Comparison of ENCODE assay signal across 14 cellular contexts in genomic region chr9:105296445-105296844, GRCh38. TPM values are rescaled to one million over a fixed set of nuclear protein-coding genes. Genes with fewer than 3 reads are reported as not detected.
DNase-seq lines count a peak whose midpoint lies in the region; ATAC-seq, FAIRE-seq and TF ChIP-seq lines count a peak whose summit lies in the region.
"Had no signal": no experiment of that assay in that cellular context is flagged by ENCODE, and none has a peak within 500 bp of the region (broad histone marks: within the 10 kb centered on the region; RNA-seq: fewer than 3 reads in every experiment).

No MANE protein-coding gene starts in this region.

- TF ChIP-seq CTCF in AG04450 (IDR thresholded peaks at IDR 0.05; ENCODE audit: low read depth, low read length) (no peak), endothelial cell of umbilical vein (IDR thresholded peaks at IDR 0.05; ENCODE audit: extremely low read depth in 1 of 2, insufficient read depth in 1 of 2, low read depth in 1 of 2, low read length in 2 of 2) (no peak), nephron (IDR thresholded peaks at IDR 0.05; ENCODE audit: unreplicated experiment in 3 of 3) (no peak)

- H3K79me2 ChIP-seq in endothelial cell of umbilical vein (ENCODE audit: control insufficient read depth, insufficient read depth, low read length): peaks cover 6% of the 10 kb centered on the region

- no peak overlapping the region for H3K4me3 Mint-ChIP-seq in nephron

- DNase-seq in AG04450 (ENCODE audit: low read depth, low spot score) (no peak), SJSA1 (ENCODE audit: low read depth in 1 of 2, low spot score in 2 of 2) (peak in 1 of 2 experiments; percentile 15), endothelial cell of umbilical vein (ENCODE audit: low read depth, low spot score) (no peak), HAP-1 (ENCODE audit: low spot score in 2 of 2) (no peak), cerebellum (ENCODE audit: low spot score) (no peak), NCI-H2196 (lab: John Stamatoyannopoulos, UW; ENCODE audit: unreplicated experiment) (no peak)
- DNase-seq: activated CD8-positive, alpha-beta memory T cell treated with anti-CD3 and anti-CD28 coated beads for 24 hours; activated naive CD4-positive, alpha-beta T cell treated with Interleukin-2 at 50 U/mL for 16 hours; DMS53; NCI-H1105 treated with DMSO at 0.1 percent for 48 hours; NCI-H526 treated with DMSO at 0.1 percent for 48 hours; stimulated activated CD4-positive, alpha-beta T cell treated with anti-CD3 and anti-CD28 coated beads, Interleukin-1b, Interleukin-23, amount 100 ng/mL, for 48 hours had no signal

- H3K9ac ChIP-seq in endothelial cell of umbilical vein (replicated peaks; ENCODE audit: extremely low read depth, insufficient read depth, low read length): peak overlapping the region; percentile 28

- no peak for FAIRE-seq in endothelial cell of umbilical vein (lab: Jason Lieb, UNC)

- no peaks in the 10 kb centered on the region for H3K9me3 Mint-ChIP-seq in nephron

- H3K27ac ChIP-seq in AG04450 (ENCODE audit: low read depth, low read length) (peak overlapping the region; percentile 40), SJSA1 (peak overlapping the region; percentile 68), endothelial cell of umbilical vein (ENCODE audit: insufficient read depth, low read depth, low read length) (peak overlapping the region; percentile 96)

- no TSS peak for BruUV-seq in endothelial cell of umbilical vein (replicated peaks; lab: Mats Ljungman, UMichigan)

- H3K4me1 ChIP-seq in SJSA1 (replicated peaks): peaks cover 46% of the 10 kb centered on the region
- H3K4me1 ChIP-seq in endothelial cell of umbilical vein (ENCODE audit: control insufficient read depth, extremely low read depth, insufficient read depth, low read length): peaks cover 45% of the 10 kb centered on the region
- H3K4me1 ChIP-seq in HAP-1: peaks cover 45% of the 10 kb centered on the region

- intact Hi-C loops in endothelial cell of umbilical vein (cut with micrococcal nuclease): loop anchor here (5.0 kb wide), 1 partner anchor 424 kb away; no protein-coding TSS in a partner anchor

- no peaks in the 10 kb centered on the region for H3K9me1 ChIP-seq in endothelial cell of umbilical vein (replicated peaks; ENCODE audit: control insufficient read depth, extremely low read depth, insufficient read depth, low read length)

- peaks cover 22% of the 10 kb centered on the region for H3K4me1 Mint-ChIP-seq in nephron

- H3K27me3 ChIP-seq in AG04450 (ENCODE audit: control insufficient read depth, insufficient read depth, low read length) (no peaks in the 10 kb centered on the region), SJSA1 (replicated peaks) (no peaks in the 10 kb centered on the region), endothelial cell of umbilical vein (ENCODE audit: control insufficient read depth in 2 of 2, insufficient read depth in 2 of 2, low read length in 2 of 2) (no peaks in the 10 kb centered on the region), HAP-1 (ENCODE audit: low read depth) (no peaks in the 10 kb centered on the region)

- peak overlapping the region in 2 of 3 experiments; percentile 46 to 57 for H3K27ac Mint-ChIP-seq in nephron

- in situ Hi-C loops in HAP-1 (cut with MboI; ENCODE audit: low sequenced_read_pairs): no loop called here

- no peak for TF ChIP-seq POLR2A in endothelial cell of umbilical vein (IDR thresholded peaks at IDR 0.05; ENCODE audit: low read depth, low read length)

- no peak overlapping the region for H3K4me3 ChIP-seq in AG04450 (ENCODE audit: low read depth, low read length)
- H3K4me3 ChIP-seq in SJSA1: no peak overlapping the region
- H3K4me3 ChIP-seq in endothelial cell of umbilical vein (replicated peaks in 1 of 3; ENCODE audit: insufficient read depth in 1 of 3, low read depth in 1 of 3, low read length in 3 of 3): no peak overlapping the region
- no peak overlapping the region for H3K4me3 ChIP-seq in HAP-1

- dilution Hi-C loops in endothelial cell of umbilical vein (cut with MboI; ENCODE audit: extremely low pct_ligation_motif_present, low sequenced_read_pairs): no loop called here

- H2AFZ ChIP-seq in endothelial cell of umbilical vein (ENCODE audit: low read depth, low read length): peak overlapping the region; percentile 6

- no peaks in the 10 kb centered on the region for H4K20me1 ChIP-seq in endothelial cell of umbilical vein (replicated peaks; ENCODE audit: control insufficient read depth, extremely low read depth, insufficient read depth, low read length)

- peaks cover 16% of the 10 kb centered on the region for H3K36me3 Mint-ChIP-seq in nephron (ENCODE audit: low read depth)

- POLR2A ChIA-PET in AG04450 (lab: Yijun Ruan, JAX) (no interaction called here), endothelial cell of umbilical vein (lab: Charles Lee) (interaction anchor here (1.6 kb wide), 1 partner anchor 52 kb away, joined by 5 read pairs; the partner anchor contains the start of gene SLC44A1)

- H3K36me3 ChIP-seq in SJSA1 (peaks cover 10% of the 10 kb centered on the region; the same call in 1 of the 2 replicates), endothelial cell of umbilical vein (ENCODE audit: control insufficient read depth in 2 of 2, extremely low read depth in 1 of 2, insufficient read depth in 2 of 2, low read length in 2 of 2) (no peaks in the 10 kb centered on the region), HAP-1 (replicated peaks) (no peaks in the 10 kb centered on the region; the same call in 1 of the 2 replicates)

- CTCF ChIA-PET in AG04450 (lab: Charles Lee): no interaction called here
- CTCF ChIA-PET in endothelial cell of umbilical vein (lab: Charles Lee): interaction anchor here (1.2 to 1.6 kb wide), 3 partner anchors 13 to 434 kb away, joined by 3 to 6 read pairs (median 5); no protein-coding TSS in a partner anchor

- no peak for ATAC-seq in HG03342 (IDR thresholded peaks at IDR 0.05; ENCODE audit: unreplicated experiment)

- H3K27me3 Mint-ChIP-seq in nephron (ENCODE audit: low read depth): no peaks in the 10 kb centered on the region

- H3K9me3 ChIP-seq in AG04450 (ENCODE audit: control insufficient read depth, insufficient read depth, low read length) (no peaks in the 10 kb centered on the region), SJSA1 (replicated peaks) (no peaks in the 10 kb centered on the region), endothelial cell of umbilical vein (replicated peaks; ENCODE audit: control insufficient read depth, insufficient read depth, low read length) (no peaks in the 10 kb centered on the region), HAP-1 (no peaks in the 10 kb centered on the region)

- H3K4me2 ChIP-seq in endothelial cell of umbilical vein (ENCODE audit: insufficient read depth, low read length): peak overlapping the region; percentile 52

TF ChIP-seq in endothelial cell of umbilical vein, 7 proteins besides CTCF, POLR2A, EP300 and RAD21:
- TF ChIP-seq MAX (IDR thresholded peaks at IDR 0.05; ENCODE audit: insufficient read depth, insufficient read length): no peak
- no peak for TF ChIP-seq EZH2 (IDR thresholded peaks at IDR 0.05; ENCODE audit: borderline replicate concordance, low read depth, low read length, severe bottlenecking)
- TF ChIP-seq POLR2AphosphoS5 (IDR thresholded peaks at IDR 0.05; ENCODE audit: insufficient read depth, low read depth, low read length): no peak
- no peak for TF ChIP-seq JUN (IDR thresholded peaks at IDR 0.05; ENCODE audit: borderline replicate concordance, insufficient read depth, insufficient read length, low read depth)
- no peak for TF ChIP-seq GATA2 (IDR thresholded peaks at IDR 0.05; ENCODE audit: insufficient read depth, insufficient read length, low read depth, low read length)
- no peak for TF ChIP-seq MYC (IDR thresholded peaks at IDR 0.05; ENCODE audit: low read depth, low read length)
- TF ChIP-seq FOS (IDR thresholded peaks at IDR 0.05; ENCODE audit: borderline replicate concordance, insufficient read depth, low read length): no peak

RNA-seq across cellular contexts. Expression of gene SLC44A1, which starts 52.0 kb away (rescaled TPM):
- 15.6 and 16.6 TPM in 2 replicates for polyA plus RNA-seq in AG04450 (2011; rRNA removed)
- polyA minus RNA-seq in AG04450 (2011; rRNA and poly(A)+ RNA removed): 21.7 and 31.9 TPM in 2 replicates
- 39.1 and 59.1 TPM in 2 replicates for total RNA-seq in SJSA1 (2014; rRNA removed; shearing (Covaris generic))
- 35.3 and 37.7 TPM in 2 replicates for total RNA-seq in endothelial cell of umbilical vein
- polyA plus RNA-seq in endothelial cell of umbilical vein: 11.5 and 16.1 TPM in 2 replicates
- polyA plus RNA-seq in endothelial cell of umbilical vein (2011; cell fraction: cytosol; rRNA removed): 11.7 and 11.9 TPM in 2 replicates
- 7.6 and 7.7 TPM in 2 replicates for polyA plus RNA-seq in endothelial cell of umbilical vein (2011; cell fraction: nucleus; rRNA removed)
- 22.3 and 33.0 TPM in 2 replicates for polyA plus RNA-seq in endothelial cell of umbilical vein (2012)
- 94.4 and 104 TPM in 2 replicates for polyA minus RNA-seq in endothelial cell of umbilical vein
- polyA minus RNA-seq in endothelial cell of umbilical vein (2011; cell fraction: cytosol; rRNA and poly(A)+ RNA removed): 23.4 TPM
- polyA minus RNA-seq in endothelial cell of umbilical vein (2011; cell fraction: nucleus; rRNA and poly(A)+ RNA removed): 21.3 and 36.9 TPM in 2 replicates
- total RNA-seq in cerebellum: 24.2 TPM

Comparison
In these comparisons a context has a peak if more than half of its experiments do, and no peak if none do; other contexts are left out.
1. H3K27ac ChIP-seq: peak in every context shown above with its lines; median percentile 96 in endothelial cell of umbilical vein; 68 in SJSA1; 40 in AG04450.